Comparison of ENCODE assay signal across 8 cellular contexts in the genomic region with DNA sequence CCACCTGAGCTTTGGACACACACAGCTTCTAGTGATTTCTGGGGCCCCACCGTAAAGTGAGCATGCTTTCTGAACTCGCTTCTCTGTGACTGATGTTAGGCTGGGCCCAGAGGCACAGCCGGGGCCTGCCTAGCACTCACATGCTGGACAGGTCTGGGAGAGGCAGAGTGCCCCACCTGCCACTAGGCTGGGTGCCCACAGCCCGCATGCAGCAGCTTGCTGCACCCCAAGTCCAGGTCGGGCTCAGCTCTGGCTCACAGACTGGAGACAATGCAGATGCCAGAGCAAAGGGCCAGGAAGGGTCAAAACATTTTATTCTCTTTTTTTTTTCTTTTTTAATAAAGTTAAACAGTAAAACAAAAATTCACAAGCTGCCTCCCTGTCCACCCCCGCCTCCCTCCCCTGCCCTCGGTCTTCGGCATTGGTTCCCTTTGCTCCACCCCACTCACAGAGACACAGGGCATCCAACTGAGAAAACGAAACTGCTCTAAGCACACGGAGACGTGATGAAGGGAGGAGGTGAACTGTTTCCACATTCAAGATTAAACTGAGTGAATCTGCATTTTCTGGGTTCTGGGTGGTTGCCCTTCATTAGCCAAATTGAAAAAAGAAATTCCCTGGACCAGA. TPM values are rescaled to one million over a fixed set of nuclear protein-coding genes. Genes with fewer than 3 reads are reported as not detected.
DNase-seq lines count a peak whose midpoint lies in the region; FAIRE-seq and TF ChIP-seq lines count a peak whose summit lies in the region.

No MANE protein-coding gene starts in this region.

- no peaks in the 10 kb centered on the region for H3K9me3 ChIP-seq in endothelial cell of umbilical vein (replicated peaks; ENCODE audit: control insufficient read depth, insufficient read depth, low read length)

- H3K9ac ChIP-seq in endothelial cell of umbilical vein (replicated peaks; ENCODE audit: extremely low read depth, insufficient read depth, low read length), result no peak overlapping the region

- H3K27me3 ChIP-seq in ACC112 (ENCODE audit: insufficient read depth, low read length), result no peaks in the 10 kb centered on the region
- no peaks in the 10 kb centered on the region for H3K27me3 ChIP-seq in H7 (ENCODE audit: control insufficient read depth, insufficient read depth, low read length)
- H3K27me3 ChIP-seq in endothelial cell of umbilical vein (ENCODE audit: control insufficient read depth in 2 of 2, insufficient read depth in 2 of 2, low read length in 2 of 2), result no peaks in the 10 kb centered on the region

- no peak for TF ChIP-seq POLR2A in endothelial cell of umbilical vein (IDR thresholded peaks at IDR 0.05; ENCODE audit: low read depth, low read length)

- dilution Hi-C loops in endothelial cell of umbilical vein (cut with MboI; ENCODE audit: extremely low pct_ligation_motif_present, low sequenced_read_pairs), result no loop called here

- H3K36me3 ChIP-seq in ACC112 (ENCODE audit: insufficient read depth, low read length) (peaks cover 29% of the 10 kb centered on the region), H7 (replicated peaks; ENCODE audit: control insufficient read depth, insufficient read depth, low read length) (peaks cover 46% of the 10 kb centered on the region), endothelial cell of umbilical vein (ENCODE audit: control insufficient read depth in 2 of 2, extremely low read depth in 1 of 2, insufficient read depth in 2 of 2, low read length in 2 of 2) (peaks cover 13 to 63% of the 10 kb centered on the region in 2 experiments)

- H3K4me2 ChIP-seq in endothelial cell of umbilical vein (ENCODE audit: insufficient read depth, low read length), result no peak overlapping the region

- H3K27ac ChIP-seq in ACC112 (ENCODE audit: low read depth, low read length) (peak overlapping the region; percentile 80), endothelial cell of umbilical vein (ENCODE audit: insufficient read depth, low read depth, low read length) (no peak overlapping the region)

- H2AFZ ChIP-seq in ACC112 (ENCODE audit: low read length, unreplicated experiment), result no peak overlapping the region
- H2AFZ ChIP-seq in endothelial cell of umbilical vein (ENCODE audit: low read depth, low read length), result no peak overlapping the region

- H3K79me2 ChIP-seq in ACC112 (ENCODE audit: control insufficient read depth, insufficient read depth, low read length, unreplicated experiment), result peaks cover 5% of the 10 kb centered on the region
- H3K79me2 ChIP-seq in endothelial cell of umbilical vein (ENCODE audit: control insufficient read depth, insufficient read depth, low read length), result no peaks in the 10 kb centered on the region

- intact Hi-C loops in endothelial cell of umbilical vein (cut with micrococcal nuclease), result no loop called here

- FAIRE-seq in endothelial cell of umbilical vein (lab: Jason Lieb, UNC), result no peak

- BruUV-seq in endothelial cell of umbilical vein (replicated peaks; lab: Mats Ljungman, UMichigan), result TSS peak; percentile 49

- H3K4me3 ChIP-seq in ACC112 (ENCODE audit: low read depth, low read length), result peak overlapping the region; percentile 53
- H3K4me3 ChIP-seq in H7 (ENCODE audit: insufficient read depth, low read depth, low read length), result no peak overlapping the region
- no peak overlapping the region for H3K4me3 ChIP-seq in endothelial cell of umbilical vein (replicated peaks in 1 of 3; ENCODE audit: insufficient read depth in 1 of 3, low read depth in 1 of 3, low read length in 3 of 3)

- POLR2A ChIA-PET in endothelial cell of umbilical vein (lab: Charles Lee), result no interaction called here

- peak; percentile 22 for DNase-seq in H7
- DNase-seq in endothelial cell of umbilical vein (ENCODE audit: low read depth, low spot score), result no peak
- DNase-seq in pons (ENCODE audit: low spot score), result peak; percentile 60
- no peak for DNase-seq in NCI-H146 (lab: John Stamatoyannopoulos, UW)
- DNase-seq in ureter (ENCODE audit: low spot score), result no peak
- no peak for DNase-seq in MV-4-11 (lab: John Stamatoyannopoulos, UW)
- DNase-seq in stimulated activated naive CD4-positive, alpha-beta T cell (lab: John Stamatoyannopoulos, UW), result no peak

- H3K4me1 ChIP-seq in ACC112 (ENCODE audit: control insufficient read depth, insufficient read depth, low read length, unreplicated experiment) (peaks cover 16% of the 10 kb centered on the region), endothelial cell of umbilical vein (ENCODE audit: control insufficient read depth, extremely low read depth, insufficient read depth, low read length) (no peaks in the 10 kb centered on the region)

- H4K20me1 ChIP-seq in endothelial cell of umbilical vein (replicated peaks; ENCODE audit: control insufficient read depth, extremely low read depth, insufficient read depth, low read length), result no peaks in the 10 kb centered on the region

- no peaks in the 10 kb centered on the region for H3K9me1 ChIP-seq in endothelial cell of umbilical vein (replicated peaks; ENCODE audit: control insufficient read depth, extremely low read depth, insufficient read depth, low read length)

- CTCF ChIA-PET in endothelial cell of umbilical vein (lab: Charles Lee), result interaction anchor here (1.2 to 2.0 kb wide), 5 partner anchors 10 to 27 kb away, joined by 3 to 8 read pairs (median 5); a partner anchor contains a TSS

- TF ChIP-seq CTCF in endothelial cell of umbilical vein (IDR thresholded peaks at IDR 0.05; ENCODE audit: extremely low read depth in 1 of 2, insufficient read depth in 1 of 2, low read depth in 1 of 2, low read length in 2 of 2), result no peak

TF ChIP-seq in endothelial cell of umbilical vein, 7 proteins besides CTCF, POLR2A, EP300 and RAD21 (continues in another document):
- no peak for TF ChIP-seq JUN (IDR thresholded peaks at IDR 0.05; ENCODE audit: borderline replicate concordance, insufficient read depth, insufficient read length, low read depth)
- no peak for TF ChIP-seq MYC (IDR thresholded peaks at IDR 0.05; ENCODE audit: low read depth, low read length)
- no peak for TF ChIP-seq POLR2AphosphoS5 (IDR thresholded peaks at IDR 0.05; ENCODE audit: insufficient read depth, low read depth, low read length)

RNA-seq across cellular contexts. Expression of a gene that starts 9.7 kb away (rescaled TPM):
- total RNA-seq in H7 (2014; rRNA removed; shearing (Covaris generic)), result 32.8 and 46.1 TPM in 2 replicates
- total RNA-seq in endothelial cell of umbilical vein, result 84.9 and 88.3 TPM in 2 replicates
- polyA plus RNA-seq in endothelial cell of umbilical vein, result 48.6 and 49.4 TPM in 2 replicates
- 36.9 and 45.8 TPM in 2 replicates for polyA plus RNA-seq in endothelial cell of umbilical vein (2011; cell fraction: cytosol; rRNA removed)
- polyA plus RNA-seq in endothelial cell of umbilical vein (2011; cell fraction: nucleus; rRNA removed), result 33.7 and 34.5 TPM in 2 replicates
- polyA plus RNA-seq in endothelial cell of umbilical vein (2012), result 56.7 and 63.5 TPM in 2 replicates
- polyA minus RNA-seq in endothelial cell of umbilical vein, result 137 and 194 TPM in 2 replicates
- 37.2 TPM for polyA minus RNA-seq in endothelial cell of umbilical vein (2011; cell fraction: cytosol; rRNA and poly(A)+ RNA removed)
- 25.3 and 45.3 TPM in 2 replicates for polyA minus RNA-seq in endothelial cell of umbilical vein (2011; cell fraction: nucleus; rRNA and poly(A)+ RNA removed)
- 45.7 TPM for total RNA-seq in ureter

RNA-seq across cellular contexts. Expression of a gene that starts 41.0 kb away (rescaled TPM):
- 83.4 and 97.3 TPM in 2 replicates for total RNA-seq in H7 (2014; rRNA removed; shearing (Covaris generic))
- total RNA-seq in endothelial cell of umbilical vein, result 103 and 111 TPM in 2 replicates
- 16.0 and 19.8 TPM in 2 replicates for polyA plus RNA-seq in endothelial cell of umbilical vein
- polyA plus RNA-seq in endothelial cell of umbilical vein (2011; cell fraction: cytosol; rRNA removed), result 39.5 and 42.6 TPM in 2 replicates
- polyA plus RNA-seq in endothelial cell of umbilical vein (2011; cell fraction: nucleus; rRNA removed), result 45.3 and 54.5 TPM in 2 replicates
- 87.7 and 106 TPM in 2 replicates for polyA plus RNA-seq in endothelial cell of umbilical vein (2012)
- polyA minus RNA-seq in endothelial cell of umbilical vein, result 62.2 and 72.3 TPM in 2 replicates
- polyA minus RNA-seq in endothelial cell of umbilical vein (2011; cell fraction: cytosol; rRNA and poly(A)+ RNA removed), result 31.3 TPM
- 73.8 and 99.0 TPM in 2 replicates for polyA minus RNA-seq in endothelial cell of umbilical vein (2011; cell fraction: nucleus; rRNA and poly(A)+ RNA removed)
- 111 TPM for total RNA-seq in ureter

RNA-seq across cellular contexts. Expression of a gene that starts 43.6 kb away (rescaled TPM):
- 31.4 and 35.0 TPM in 2 replicates for total RNA-seq in H7 (2014; rRNA removed; shearing (Covaris generic))
- 57.3 and 60.4 TPM in 2 replicates for total RNA-seq in endothelial cell of umbilical vein
- 87.6 and 96.9 TPM in 2 replicates for polyA plus RNA-seq in endothelial cell of umbilical vein
- 81.7 and 91.5 TPM in 2 replicates for polyA plus RNA-seq in endothelial cell of umbilical vein (2011; cell fraction: cytosol; rRNA removed)
- 46.9 and 47.8 TPM in 2 replicates for polyA plus RNA-seq in endothelial cell of umbilical vein (2011; cell fraction: nucleus; rRNA removed)
- 57.2 and 62.2 TPM in 2 replicates for polyA plus RNA-seq in endothelial cell of umbilical vein (2012)
- 61.9 and 68.8 TPM in 2 replicates for polyA minus RNA-seq in endothelial cell of umbilical vein
- polyA minus RNA-seq in endothelial cell of umbilical vein (2011; cell fraction: cytosol; rRNA and poly(A)+ RNA removed), result 24.2 TPM
- polyA minus RNA-seq in endothelial cell of umbilical vein (2011; cell fraction: nucleus; rRNA and poly(A)+ RNA removed), result 21.6 and 24.0 TPM in 2 replicates
- 20.8 TPM for total RNA-seq in ureter

RNA-seq across cellular contexts. Expression of a gene that starts 45.8 kb away (rescaled TPM):
- 0.28 and 0.85 TPM in 2 replicates for total RNA-seq in H7 (2014; rRNA removed; shearing (Covaris generic))
- total RNA-seq in endothelial cell of umbilical vein, result 0.60 and 1.0 TPM in 2 replicates
- 0.19 TPM in 1 of 2 replicates, not detected in the other for polyA plus RNA-seq in endothelial cell of umbilical vein
- 0.06 and 0.17 TPM in 2 replicates for polyA plus RNA-seq in endothelial cell of umbilical vein (2011; cell fraction: cytosol; rRNA removed)
- polyA plus RNA-seq in endothelial cell of umbilical vein (2011; cell fraction: nucleus; rRNA removed), result 1.1 and 1.2 TPM in 2 replicates
- polyA plus RNA-seq in endothelial cell of umbilical vein (2012), result 0.74 and 0.75 TPM in 2 replicates
- 0.17 and 0.34 TPM in 2 replicates for polyA minus RNA-seq in endothelial cell of umbilical vein
- polyA minus RNA-seq in endothelial cell of umbilical vein (2011; cell fraction: cytosol; rRNA and poly(A)+ RNA removed), result not detected
- polyA minus RNA-seq in endothelial cell of umbilical vein (2011; cell fraction: nucleus; rRNA and poly(A)+ RNA removed), result 0.58 and 0.72 TPM in 2 replicates
- total RNA-seq in ureter, result 0.75 TPM

RNA-seq across cellular contexts. Expression of a gene that starts 57.5 kb away (rescaled TPM):
- 235 and 260 TPM in 2 replicates for total RNA-seq in H7 (2014; rRNA removed; shearing (Covaris generic))
- 324 and 329 TPM in 2 replicates for total RNA-seq in endothelial cell of umbilical vein
- 174 and 176 TPM in 2 replicates for polyA plus RNA-seq in endothelial cell of umbilical vein
- 178 and 181 TPM in 2 replicates for polyA plus RNA-seq in endothelial cell of umbilical vein (2011; cell fraction: cytosol; rRNA removed)
- polyA plus RNA-seq in endothelial cell of umbilical vein (2011; cell fraction: nucleus; rRNA removed), result 233 and 236 TPM in 2 replicates
- 192 and 195 TPM in 2 replicates for polyA plus RNA-seq in endothelial cell of umbilical vein (2012)
- polyA minus RNA-seq in endothelial cell of umbilical vein, result 400 and 417 TPM in 2 replicates
- polyA minus RNA-seq in endothelial cell of umbilical vein (2011; cell fraction: cytosol; rRNA and poly(A)+ RNA removed), result 189 TPM
- polyA minus RNA-seq in endothelial cell of umbilical vein (2011; cell fraction: nucleus; rRNA and poly(A)+ RNA removed), result 122 and 125 TPM in 2 replicates
- 94.2 TPM for total RNA-seq in ureter

Comparison
In these comparisons a context has a peak if more than half of its experiments do, and no peak if none do; other contexts are left out.
1. DNase-seq: peak in H7 (single experiment) and pons (single experiment); none in endothelial cell of umbilical vein (single experiment), NCI-H146 (single experiment), ureter (single experiment), MV-4-11 (single experiment) and stimulated activated naive CD4-positive, alpha-beta T cell (0 of 6).